ENCODE assay signal across 21 cellular contexts in the genomic region with DNA sequence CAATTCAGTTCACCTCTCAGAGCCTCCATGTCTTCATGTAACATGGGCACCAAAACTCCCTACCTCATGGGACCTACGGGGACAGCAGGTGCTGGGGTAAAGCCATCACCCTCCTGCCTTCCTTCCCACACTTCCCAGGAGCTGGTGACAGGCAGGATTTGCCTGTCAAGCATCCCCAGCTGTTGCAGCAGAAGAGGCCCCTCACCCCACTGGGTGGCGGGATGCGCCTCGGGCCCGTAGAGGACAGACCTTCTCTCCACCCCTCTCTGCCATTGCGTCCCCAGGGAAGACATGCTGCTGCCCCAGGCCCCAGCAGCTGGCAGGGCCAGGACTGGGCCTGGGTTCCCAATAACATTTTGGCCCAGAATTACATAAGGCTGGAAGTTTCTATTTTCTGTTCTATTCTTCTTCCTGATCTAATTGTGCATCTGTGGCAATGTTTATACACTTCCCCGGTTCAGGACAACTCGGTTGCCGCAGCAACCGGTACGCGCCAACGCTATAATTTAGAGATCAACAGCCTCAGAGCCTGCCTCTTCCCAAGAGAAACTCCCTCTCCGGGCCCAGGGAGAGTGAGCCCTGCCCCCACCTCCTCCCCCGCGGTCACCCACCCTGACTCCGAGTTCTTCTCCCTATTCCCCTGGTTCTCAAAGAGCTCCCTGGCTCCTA. TPM values are rescaled to one million over a fixed set of nuclear protein-coding genes. Genes with fewer than 3 reads are reported as not detected.
DNase-seq lines count a peak whose midpoint lies in the region; TF ChIP-seq lines count a peak whose summit lies in the region.
"Had no signal": no experiment of that assay in that cellular context is flagged by ENCODE, and none has a peak within 500 bp of the region (broad histone marks: within the 10 kb centered on the region; RNA-seq: fewer than 3 reads in every experiment).

No MANE protein-coding gene starts in this region.

- DNase-seq in NCI-H345 (lab: John Stamatoyannopoulos, UW) (peak; percentile 9), NCI-H345 treated with DMSO at 0.1 percent for 48 hours (lab: John Stamatoyannopoulos, UW; ENCODE audit: unreplicated experiment) (no peak), NCI-H748 treated with DMSO at 0.1 percent for 48 hours (lab: John Stamatoyannopoulos, UW) (peak; percentile 10), fibroblast of peridontal ligament (ENCODE audit: extremely low read depth) (peak; percentile 49), HEK293T (ENCODE audit: extremely low spot score) (no peak)
- DNase-seq in stimulated activated CD4-positive, alpha-beta T cell treated with anti-CD3 and anti-CD28 coated beads, Interleukin-15, amount 100 ng/mL, for 24 hours: no peak
- no peak for DNase-seq in activated T-cell treated with anti-CD3 and anti-CD28 coated beads, Interleukin-2, amount 50 U/mL, for 24 hours
- DNase-seq: activated B cell treated with CpG ODN at 0.5 μM for 24 hours; activated CD8-positive, alpha-beta memory T cell treated with anti-CD3 and anti-CD28 coated beads for 24 hours; adrenal gland; mammary epithelial cell; NCI-H1930; SHP77; T-helper 17 cell; uterus had no signal

- POLR2A ChIA-PET in HEK293T (lab: Yijun Ruan, JAX): interaction anchor here (1.2 kb wide), 1 partner anchor 34 kb away, joined by 3 read pairs; no protein-coding TSS in a partner anchor

- no peak overlapping the region for H3K4me3 Mint-ChIP-seq in activated T-cell treated with anti-CD3 and anti-CD28 coated beads, Interleukin-2, amount 50 U/mL, for 24 hours
- H3K4me3 Mint-ChIP-seq: activated B cell treated with CpG ODN at 0.5 μM for 24 hours; activated T-helper 17 cell treated with anti-CD3 and anti-CD28 coated beads, Interleukin-2, amount 50 U/mL, for 72 hours; natural killer cell treated with Interleukin-12 subunit alpha and Interleukin-12 subunit beta and Interleukin-15 and Interleukin-18, amount 100 ng/mL, for 72 hours; T-helper 17 cell had no signal

- H3K9me3 Mint-ChIP-seq in activated T-cell treated with anti-CD3 and anti-CD28 coated beads, Interleukin-2, amount 50 U/mL, for 24 hours: no peaks in the 10 kb centered on the region
- H3K9me3 Mint-ChIP-seq: activated B cell treated with CpG ODN at 0.5 μM for 24 hours; activated T-helper 17 cell treated with anti-CD3 and anti-CD28 coated beads, Interleukin-2, amount 50 U/mL, for 72 hours; natural killer cell treated with Interleukin-12 subunit alpha and Interleukin-12 subunit beta and Interleukin-15 and Interleukin-18, amount 100 ng/mL, for 72 hours had no signal

- H3K36me3 Mint-ChIP-seq in activated T-cell treated with anti-CD3 and anti-CD28 coated beads, Interleukin-2, amount 50 U/mL, for 24 hours (ENCODE audit: low read depth): no peaks in the 10 kb centered on the region
- H3K36me3 Mint-ChIP-seq: natural killer cell treated with Interleukin-12 subunit alpha and Interleukin-12 subunit beta and Interleukin-15 and Interleukin-18, amount 100 ng/mL, for 72 hours had no signal

- no peaks in the 10 kb centered on the region for H3K4me1 Mint-ChIP-seq in activated T-cell treated with anti-CD3 and anti-CD28 coated beads, Interleukin-2, amount 50 U/mL, for 24 hours (ENCODE audit: low read depth)
- H3K4me1 Mint-ChIP-seq: activated B cell treated with CpG ODN at 0.5 μM for 24 hours; activated T-helper 17 cell treated with anti-CD3 and anti-CD28 coated beads, Interleukin-2, amount 50 U/mL, for 72 hours; T-helper 17 cell had no signal

- CTCF ChIA-PET in HEK293T (lab: Yijun Ruan, JAX): no interaction called here

- peak overlapping the region; percentile 59 for H3K27ac ChIP-seq in temporal lobe (ENCODE audit: low read depth, low read length)
- H3K27ac ChIP-seq: adrenal gland, epithelial cell of prostate, uterus had no signal

- H3K27ac Mint-ChIP-seq in activated T-cell treated with anti-CD3 and anti-CD28 coated beads, Interleukin-2, amount 50 U/mL, for 24 hours: no peak overlapping the region
- H3K27ac Mint-ChIP-seq: activated B cell treated with CpG ODN at 0.5 μM for 24 hours; activated T-helper 17 cell treated with anti-CD3 and anti-CD28 coated beads, Interleukin-2, amount 50 U/mL, for 72 hours; natural killer cell treated with Interleukin-12 subunit alpha and Interleukin-12 subunit beta and Interleukin-15 and Interleukin-18, amount 100 ng/mL, for 72 hours; T-helper 17 cell had no signal

- no peaks in the 10 kb centered on the region for H3K27me3 Mint-ChIP-seq in activated T-cell treated with anti-CD3 and anti-CD28 coated beads, Interleukin-2, amount 50 U/mL, for 24 hours
- H3K27me3 Mint-ChIP-seq: natural killer cell treated with Interleukin-12 subunit alpha and Interleukin-12 subunit beta and Interleukin-15 and Interleukin-18, amount 100 ng/mL, for 72 hours had no signal

TF ChIP-seq in HEK293T, 16 proteins besides CTCF, POLR2A, EP300 and RAD21:
- TF ChIP-seq HDGF (IDR thresholded peaks at IDR 0.05; ENCODE audit: borderline replicate concordance): no peak
- TF ChIP-seq, protein P1, sequence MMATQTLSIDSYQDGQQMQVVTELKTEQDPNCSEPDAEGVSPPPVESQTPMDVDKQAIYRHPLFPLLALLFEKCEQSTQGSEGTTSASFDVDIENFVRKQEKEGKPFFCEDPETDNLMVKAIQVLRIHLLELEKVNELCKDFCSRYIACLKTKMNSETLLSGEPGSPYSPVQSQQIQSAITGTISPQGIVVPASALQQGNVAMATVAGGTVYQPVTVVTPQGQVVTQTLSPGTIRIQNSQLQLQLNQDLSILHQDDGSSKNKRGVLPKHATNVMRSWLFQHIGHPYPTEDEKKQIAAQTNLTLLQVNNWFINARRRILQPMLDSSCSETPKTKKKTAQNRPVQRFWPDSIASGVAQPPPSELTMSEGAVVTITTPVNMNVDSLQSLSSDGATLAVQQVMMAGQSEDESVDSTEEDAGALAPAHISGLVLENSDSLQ (IDR thresholded peaks at IDR 0.05): no peak
- no peak for TF ChIP-seq TARDBP (IDR thresholded peaks at IDR 0.05)
- no peak for TF ChIP-seq ARNT (IDR thresholded peaks at IDR 0.05)
- no peak for TF ChIP-seq NFRKB (IDR thresholded peaks at IDR 0.05)
- no peak for TF ChIP-seq BHLHE40 (IDR thresholded peaks at IDR 0.05; ENCODE audit: borderline replicate concordance)
- no peak for TF ChIP-seq FOXA1 (IDR thresholded peaks at IDR 0.05)
- TF ChIP-seq FOXK2 (IDR thresholded peaks at IDR 0.05): no peak
- no peak for TF ChIP-seq SP1 (IDR thresholded peaks at IDR 0.05)
- TF ChIP-seq ELF4 (IDR thresholded peaks at IDR 0.05): no peak
- TF ChIP-seq L3MBTL2 (conservative IDR thresholded peaks at IDR 0.05): no peak
- TF ChIP-seq SUZ12 (IDR thresholded peaks at IDR 0.05): no peak
- TF ChIP-seq LEF1 (IDR thresholded peaks at IDR 0.05; ENCODE audit: borderline replicate concordance): no peak
- no peak for TF ChIP-seq FOXM1 (IDR thresholded peaks at IDR 0.05; ENCODE audit: borderline replicate concordance)

RNA-seq across cellular contexts. Expression of a gene that starts 25.4 kb away (rescaled TPM):
- 6.6 TPM for total RNA-seq in temporal lobe
- total RNA-seq: activated B cell treated with CpG ODN at 0.5 μM for 24 hours; activated T-helper 17 cell treated with anti-CD3 and anti-CD28 coated beads, Interleukin-2, amount 50 U/mL, for 72 hours; glomerular endothelial cell; LHCN-M2; mammary epithelial cell; natural killer cell treated with Interleukin-12 subunit alpha and Interleukin-12 subunit beta and Interleukin-15 and Interleukin-18, amount 100 ng/mL, for 72 hours; T-helper 17 cell had no signal

RNA-seq across cellular contexts. Expression of a gene that starts 38.3 kb away (rescaled TPM):
- total RNA-seq in temporal lobe: 1.5 TPM
- total RNA-seq: activated B cell treated with CpG ODN at 0.5 μM for 24 hours, T-helper 17 cell had no signal

Comparison
In these comparisons a context has a peak if more than half of its experiments do, and no peak if none do; other contexts are left out.
1. DNase-seq: peak in NCI-H345 (single experiment), NCI-H748 treated with DMSO at 0.1 percent for 48 hours (single experiment) and fibroblast of peridontal ligament (single experiment); none in NCI-H345 treated with DMSO at 0.1 percent for 48 hours (single experiment), stimulated activated CD4-positive, alpha-beta T cell treated with anti-CD3 and anti-CD28 coated beads, Interleukin-15, amount 100 ng/mL, for 24 hours (single experiment), HEK293T (single experiment) and activated T-cell treated with anti-CD3 and anti-CD28 coated beads, Interleukin-2, amount 50 U/mL, for 24 hours (single experiment).